1 cellular context compared by ENCODE assay signal in genomic region chr7:105610165-105610930, GRCh38.
TF ChIP-seq lines count a peak whose summit lies in the region.

No MANE protein-coding gene starts in this region.

TF ChIP-seq in WTC11, 78 proteins besides CTCF, POLR2A, EP300 and RAD21 (continued from another document):
- TF ChIP-seq ZNF263 (CRISPR knock-in tag; IDR thresholded peaks at IDR 0.05; ENCODE audit: low read depth) (no peak), ZNF317 (CRISPR knock-in tag; IDR thresholded peaks at IDR 0.05; ENCODE audit: borderline replicate concordance, low read depth) (no peak), SOX15 (CRISPR knock-in tag; IDR thresholded peaks at IDR 0.05) (no peak), ARID4B (CRISPR knock-in tag; IDR thresholded peaks at IDR 0.05; ENCODE audit: borderline replicate concordance) (no peak), MYBL2 (CRISPR knock-in tag; IDR thresholded peaks at IDR 0.05) (no peak), CBFB (CRISPR knock-in tag; IDR thresholded peaks at IDR 0.05; ENCODE audit: low read depth) (no peak), RELA (CRISPR knock-in tag; IDR thresholded peaks at IDR 0.05; ENCODE audit: borderline replicate concordance) (no peak), GTF2I (CRISPR knock-in tag; conservative IDR thresholded peaks at IDR 0.05) (no peak), ZNF425 (CRISPR knock-in tag; conservative IDR thresholded peaks at IDR 0.05) (no peak), TCF7 (CRISPR knock-in tag; IDR thresholded peaks at IDR 0.05; ENCODE audit: low read depth) (no peak), NFE2L1 (CRISPR knock-in tag; IDR thresholded peaks at IDR 0.05) (no peak)
